ENCODE assay signal across 9 cellular contexts in genomic region chr1:203322480-203323179, GRCh38. TPM values are rescaled to one million over a fixed set of nuclear protein-coding genes. Genes with fewer than 3 reads are reported as not detected.
DNase-seq lines count a peak whose midpoint lies in the region; ATAC-seq, FAIRE-seq and TF ChIP-seq lines count a peak whose summit lies in the region.
"Had no signal": no experiment of that assay in that cellular context is flagged by ENCODE, and none has a peak within 500 bp of the region (broad histone marks: within the 10 kb centered on the region; RNA-seq: fewer than 3 reads in every experiment).

No MANE protein-coding gene starts in this region.

- peaks cover 0 to 15% (median 5%) of the 10 kb centered on the region in 4 donors for H3K4me1 ChIP-seq in liver (ENCODE audit: control insufficient read depth in 4 of 4, insufficient read depth in 4 of 4, low read length in 3 of 4)
- peaks cover 39% of the 10 kb centered on the region for H3K4me1 ChIP-seq in HepG2 (ENCODE audit: insufficient read depth, low read length)
- H3K4me1 ChIP-seq in body of pancreas: peaks cover 93% of the 10 kb centered on the region
- H3K4me1 ChIP-seq in mucosa of stomach (ENCODE audit: control insufficient read depth, insufficient read depth, low read length): peaks cover 88% of the 10 kb centered on the region
- H3K4me1 ChIP-seq in vagina: peaks cover 63% of the 10 kb centered on the region

- TF ChIP-seq EP300 in HepG2 (IDR thresholded peaks at IDR 0.05; ENCODE audit: low read depth in 2 of 2, low read length in 2 of 2) (no peak), HepG2 (CRISPR knock-in tag; IDR thresholded peaks at IDR 0.05; ENCODE audit: borderline replicate concordance) (no peak)

- H3K4me3 ChIP-seq in liver (ENCODE audit: low read depth in 1 of 3, low read length in 3 of 3) (no peak overlapping the region), HepG2 (replicated peaks in 1 of 3; ENCODE audit: insufficient read depth in 1 of 3, low read depth in 2 of 3, low read length in 3 of 3) (no peak overlapping the region), body of pancreas (no peak overlapping the region), mucosa of stomach (ENCODE audit: low read length) (no peak overlapping the region), vagina (no peak overlapping the region)

- H3K4me2 ChIP-seq in HepG2 (ENCODE audit: low read depth, low read length): no peak overlapping the region

- in situ Hi-C loops in HepG2 (cut with HindIII; ENCODE audit: extremely low pct_ligation_motif_present, low pct_unique_long_range_greater_than_20kb): no loop called here

- H3K9me3 ChIP-seq in liver (ENCODE audit: control insufficient read depth in 4 of 4, low read length in 3 of 4) (no peaks in the 10 kb centered on the region), HepG2 (ENCODE audit: low read length) (no peaks in the 10 kb centered on the region), body of pancreas (no peaks in the 10 kb centered on the region), mucosa of stomach (ENCODE audit: control insufficient read depth, low read length) (no peaks in the 10 kb centered on the region), vagina (no peaks in the 10 kb centered on the region)

- DNase-seq in HepG2 (ENCODE audit: low spot score) (no peak), body of pancreas (peak; percentile 83 to 90 (median 86)), vagina (ENCODE audit: extremely low spot score in 2 of 2) (no peak), germinal center (ENCODE audit: low spot score) (no peak), NCI-H1930 (lab: John Stamatoyannopoulos, UW) (no peak)
- DNase-seq: stimulated activated CD4-positive, alpha-beta T cell treated with anti-CD3 and anti-CD28 coated beads, Interleukin-4, amount 100 ng/mL, for 4 hours had no signal

- H3K27ac ChIP-seq in liver (ENCODE audit: low read depth in 1 of 2, low read length in 2 of 2): no peak overlapping the region
- H3K27ac ChIP-seq in HepG2 (ENCODE audit: extremely low read length, insufficient read depth, low read length): no peak overlapping the region
- peak overlapping the region; percentile 82 to 98 (median 96) for H3K27ac ChIP-seq in body of pancreas
- peak overlapping the region; percentile 35 for H3K27ac ChIP-seq in vagina

- TF ChIP-seq POLR2A in HepG2 (IDR thresholded peaks at IDR 0.05; ENCODE audit: insufficient read depth in 1 of 2, low read depth in 2 of 2, low read length in 2 of 2) (no peak), body of pancreas (IDR thresholded peaks at IDR 0.05) (peak; percentile 42 to 72 (median 56)), vagina (IDR thresholded peaks at IDR 0.05) (no peak)

- H3K36me3 ChIP-seq in liver (ENCODE audit: control insufficient read depth in 4 of 4, insufficient read depth in 3 of 4, low read depth in 1 of 4, low read length in 3 of 4) (no peaks in the 10 kb centered on the region), HepG2 (replicated peaks in 1 of 2; ENCODE audit: control insufficient read depth in 1 of 2, insufficient read depth in 2 of 2, low read length in 2 of 2) (no peaks in the 10 kb centered on the region), body of pancreas (replicated peaks in 1 of 2; ENCODE audit: insufficient read depth in 1 of 2, low read depth in 2 of 2) (no peaks in the 10 kb centered on the region), mucosa of stomach (ENCODE audit: control insufficient read depth, insufficient read depth, low read length) (no peaks in the 10 kb centered on the region), vagina (no peaks in the 10 kb centered on the region)

- H3K9ac ChIP-seq in liver (ENCODE audit: low read depth in 1 of 2, low read length in 2 of 2): no peak overlapping the region
- H3K9ac ChIP-seq in HepG2 (ENCODE audit: insufficient read depth, low read depth, low read length): no peak overlapping the region
- peak overlapping the region; percentile 6 for H3K9ac ChIP-seq in mucosa of stomach (ENCODE audit: low read length)

- POLR2A ChIA-PET in HepG2 (lab: Yijun Ruan, JAX): no interaction called here

- no peaks in the 10 kb centered on the region for H3K79me2 ChIP-seq in HepG2 (ENCODE audit: insufficient read depth, low read length)

- ATAC-seq in HepG2: no peak
- ATAC-seq in body of pancreas: peak; percentile 69
- ATAC-seq in HG02884 (IDR thresholded peaks at IDR 0.05; ENCODE audit: unreplicated experiment): no peak

- H3K27me3 ChIP-seq in liver (ENCODE audit: control insufficient read depth in 4 of 4, insufficient read depth in 4 of 4, low read length in 3 of 4) (no peaks in the 10 kb centered on the region), HepG2 (ENCODE audit: control insufficient read depth in 1 of 2, insufficient read depth in 2 of 2, low read length in 2 of 2) (peaks cover 4 to 24% of the 10 kb centered on the region in 2 experiments; a peak in 2 of 5 replicates), body of pancreas (no peaks in the 10 kb centered on the region), mucosa of stomach (ENCODE audit: control insufficient read depth, insufficient read depth, low read length) (no peaks in the 10 kb centered on the region), vagina (no peaks in the 10 kb centered on the region)

- no peaks in the 10 kb centered on the region; the same call in 1 of the 2 replicates for H4K20me1 ChIP-seq in HepG2 (ENCODE audit: insufficient read depth, low read length)

- no peak for FAIRE-seq in HepG2 (lab: Jason Lieb, UNC)

- TF ChIP-seq CTCF in liver (IDR thresholded peaks at IDR 0.05; ENCODE audit: low read depth, low read length, missing input control) (no peak), HepG2 (CRISPR knock-in tag; IDR thresholded peaks at IDR 0.05) (no peak), body of pancreas (IDR thresholded peaks at IDR 0.05) (no peak), vagina (IDR thresholded peaks at IDR 0.05) (no peak)

- TF ChIP-seq RAD21 in liver (IDR thresholded peaks at IDR 0.05) (no peak), HepG2 (CRISPR knock-in tag; IDR thresholded peaks at IDR 0.05) (no peak)

- no TSS peak for BruUV-seq in HepG2 (replicated peaks; lab: Mats Ljungman, UMichigan)

- intact Hi-C loops in HepG2 (cut with micrococcal nuclease; ENCODE audit: unreplicated experiment) (no loop called here), body of pancreas (cut with DNase I) (no loop called here), vagina (cut with DNase I) (no loop called here)

- CTCF ChIA-PET in HepG2 (lab: Yijun Ruan, JAX; ENCODE audit: low intra/inter-chr PET ratio, low total read pairs): no interaction called here

- no peak overlapping the region for H2AFZ ChIP-seq in HepG2 (ENCODE audit: low read length)

RNA-seq across cellular contexts. Expression of gene BTG2, which starts 17.3 kb away (rescaled TPM):
- total RNA-seq in liver: 10 to 100 TPM in 1 of 2 donors, 1 to 10 TPM in 1; 4.7 to 52.5 TPM
- polyA plus RNA-seq in liver: 1 to 10 TPM; 3.8 to 4.9 TPM
- total RNA-seq in HepG2 (2016; rRNA removed; fragmentation: Illumina TruSeq; extraction: Trizol): 18.3 and 18.7 TPM in 2 replicates
- 2.8 and 3.5 TPM in 2 replicates for total RNA-seq in HepG2 (2016; cell fraction: cytosol; rRNA removed; fragmentation: Illumina TruSeq; extraction: Trizol; ENCODE audit: low read depth)
- 15.4 and 19.8 TPM in 2 replicates for total RNA-seq in HepG2 (2016; cell fraction: insoluble cytoplasmic fraction; rRNA removed; fragmentation: Illumina TruSeq; extraction: Trizol)
- total RNA-seq in HepG2 (2016; cell fraction: membrane; rRNA removed; fragmentation: Illumina TruSeq; extraction: Trizol): 11.7 and 12.9 TPM in 2 replicates
- 11.8 and 13.3 TPM in 2 replicates for total RNA-seq in HepG2 (2016; cell fraction: nucleus; rRNA removed; fragmentation: Illumina TruSeq; extraction: Trizol)
- polyA plus RNA-seq in HepG2 (2011; rRNA removed): 13.6 and 16.7 TPM in 2 replicates
- 11.2 and 13.0 TPM in 2 replicates for polyA plus RNA-seq in HepG2 (2011; cell fraction: cytosol; rRNA removed)
- polyA plus RNA-seq in HepG2 (2011; cell fraction: nucleus; rRNA removed): 8.6 and 10.6 TPM in 2 replicates
- 4.4 and 7.3 TPM in 2 replicates for polyA plus RNA-seq in HepG2 (2012)
- 2.1 and 2.2 TPM in 2 replicates for polyA plus RNA-seq in HepG2 (2016; cell fraction: cytosol; fragmentation: Illumina TruSeq; extraction: Trizol; ENCODE audit: low read depth)
- polyA plus RNA-seq in HepG2 (2016; cell fraction: insoluble cytoplasmic fraction; fragmentation: Illumina TruSeq; extraction: Trizol; ENCODE audit: low read depth): 18.8 and 19.2 TPM in 2 replicates
- polyA plus RNA-seq in HepG2 (2016; cell fraction: membrane; fragmentation: Illumina TruSeq; extraction: Trizol; ENCODE audit: low read depth): 6.5 and 7.0 TPM in 2 replicates
- polyA plus RNA-seq in HepG2 (2016; cell fraction: nucleus; fragmentation: Illumina TruSeq; extraction: Trizol; ENCODE audit: insufficient read depth, low read depth): 18.0 and 19.6 TPM in 2 replicates
- 9.6 and 12.5 TPM in 2 replicates for polyA minus RNA-seq in HepG2 (2011; rRNA and poly(A)+ RNA removed; ENCODE audit: low replicate concordance)
- 8.5 and 9.2 TPM in 2 replicates for polyA minus RNA-seq in HepG2 (2011; cell fraction: cytosol; rRNA and poly(A)+ RNA removed)
- polyA minus RNA-seq in HepG2 (2011; cell fraction: nucleus; rRNA and poly(A)+ RNA removed): 4.9 and 8.8 TPM in 2 replicates
- total RNA-seq in body of pancreas: 100 to 1,000 TPM; 122 to 160 TPM
- 191 TPM for total RNA-seq in vagina

RNA-seq across cellular contexts. Expression of gene FMOD, which starts 28.3 kb away (rescaled TPM):
- 1 to 10 TPM; 2.1 to 2.7 TPM for total RNA-seq in liver
- polyA plus RNA-seq in liver: 1 to 10 TPM; 1.0 to 7.0 TPM
- total RNA-seq in HepG2 (2016; rRNA removed; fragmentation: Illumina TruSeq; extraction: Trizol): not detected in 2 replicates
- not detected in 2 replicates for total RNA-seq in HepG2 (2016; cell fraction: cytosol; rRNA removed; fragmentation: Illumina TruSeq; extraction: Trizol; ENCODE audit: low read depth)
- total RNA-seq in HepG2 (2016; cell fraction: insoluble cytoplasmic fraction; rRNA removed; fragmentation: Illumina TruSeq; extraction: Trizol): not detected in 2 replicates
- total RNA-seq in HepG2 (2016; cell fraction: membrane; rRNA removed; fragmentation: Illumina TruSeq; extraction: Trizol): not detected in 2 replicates
- total RNA-seq in HepG2 (2016; cell fraction: nucleus; rRNA removed; fragmentation: Illumina TruSeq; extraction: Trizol): not detected in 2 replicates
- polyA plus RNA-seq in HepG2 (2011; rRNA removed): 0.04 and 0.08 TPM in 2 replicates
- 0.08 TPM in 2 replicates for polyA plus RNA-seq in HepG2 (2011; cell fraction: cytosol; rRNA removed)
- not detected in 2 replicates for polyA plus RNA-seq in HepG2 (2011; cell fraction: nucleus; rRNA removed)
- polyA plus RNA-seq in HepG2 (2012): not detected in 2 replicates
- not detected in 2 replicates for polyA plus RNA-seq in HepG2 (2016; cell fraction: cytosol; fragmentation: Illumina TruSeq; extraction: Trizol; ENCODE audit: low read depth)
- not detected in 2 replicates for polyA plus RNA-seq in HepG2 (2016; cell fraction: insoluble cytoplasmic fraction; fragmentation: Illumina TruSeq; extraction: Trizol; ENCODE audit: low read depth)
- not detected in 2 replicates for polyA plus RNA-seq in HepG2 (2016; cell fraction: membrane; fragmentation: Illumina TruSeq; extraction: Trizol; ENCODE audit: low read depth)
- polyA plus RNA-seq in HepG2 (2016; cell fraction: nucleus; fragmentation: Illumina TruSeq; extraction: Trizol; ENCODE audit: insufficient read depth, low read depth): not detected in 2 replicates
- polyA minus RNA-seq in HepG2 (2011; rRNA and poly(A)+ RNA removed; ENCODE audit: low replicate concordance): not detected in 2 replicates
- not detected in 2 replicates for polyA minus RNA-seq in HepG2 (2011; cell fraction: cytosol; rRNA and poly(A)+ RNA removed)
- not detected in 2 replicates for polyA minus RNA-seq in HepG2 (2011; cell fraction: nucleus; rRNA and poly(A)+ RNA removed)
- total RNA-seq in body of pancreas: 10 to 100 TPM; 14.2 to 18.7 TPM
- 80.3 TPM for total RNA-seq in vagina

Comparison
In these comparisons a context has a peak if more than half of its experiments do, and no peak if none do; other contexts are left out.
1. H3K27ac ChIP-seq: peak in body of pancreas (4 of 4) and vagina (single experiment); none in liver (0 of 2) and HepG2 (single experiment).
2. DNase-seq: peak in body of pancreas (4 of 4); none in HepG2 (single experiment), vagina (0 of 2), germinal center (single experiment) and NCI-H1930 (0 of 2).
3. POLR2A ChIP-seq: peak in body of pancreas (3 of 3); none in HepG2 (0 of 2) and vagina (0 of 2).
4. RNA of gene FMOD, which starts 28.3 kb away (total RNA-seq): 80.3 TPM in vagina (single experiment) and 14.2 to 18.7 TPM in body of pancreas; 2.1 to 2.7 TPM in liver and not detected in HepG2; every median in the first group is over 4 times any median in the second.